In genomic region chr16:50245417-50246298, GRCh38 we compare ENCODE assay signal across 8 cellular contexts. TPM values are rescaled to one million over a fixed set of nuclear protein-coding genes. Genes with fewer than 3 reads are reported as not detected.
DNase-seq lines count a peak whose midpoint lies in the region; ATAC-seq and TF ChIP-seq lines count a peak whose summit lies in the region.

No MANE protein-coding gene starts in this region.

- intact Hi-C loops in dendritic cell treated with granulocyte-macrophage colony-stimulating factor and Interleukin-4, amounts not matched to agents 40 ng/mL and 50 ng/mL, for 4 days (cut with micrococcal nuclease) = loop anchor here (2.0 kb wide), 1 partner anchor 37 kb away; no protein-coding TSS in a partner anchor

- H3K36me3 Mint-ChIP-seq in IgD-negative memory B cell = no peaks in the 10 kb centered on the region
- peaks cover 42% of the 10 kb centered on the region for H3K36me3 Mint-ChIP-seq in dendritic cell treated with granulocyte-macrophage colony-stimulating factor and Interleukin-4, amounts not matched to agents 40 ng/mL and 50 ng/mL, for 4 days (ENCODE audit: low read depth)

- H3K4me1 Mint-ChIP-seq in IgD-negative memory B cell = peaks cover 0 to 4% (median 3%) of the 10 kb centered on the region in 3 donors
- peaks cover 83% of the 10 kb centered on the region for H3K4me1 Mint-ChIP-seq in dendritic cell treated with granulocyte-macrophage colony-stimulating factor and Interleukin-4, amounts not matched to agents 40 ng/mL and 50 ng/mL, for 4 days (ENCODE audit: low read depth)

- peak; percentile 74 for ATAC-seq in GM21526 (IDR thresholded peaks at IDR 0.05; ENCODE audit: low FRiP score, unreplicated experiment)
- ATAC-seq in lung (ENCODE audit: insufficient read depth, low FRiP score) = peak; percentile 59

- WGBS in lung, 2 donors = 1 to 3% methylated on average over 25 to 72 of the region's 74 CpGs

- peak overlapping the region; percentile 45 for H3K4me3 ChIP-seq in lung

- peaks cover 0 to 2% of the 10 kb centered on the region in 2 donors for H3K9me3 ChIP-seq in lung (ENCODE audit: control insufficient read depth in 2 of 2, insufficient read depth in 1 of 2, low read length in 1 of 2)

- H3K4me3 Mint-ChIP-seq in IgD-negative memory B cell = peak overlapping the region; percentile 63 to 91 (median 84)
- peak overlapping the region; percentile 72 for H3K4me3 Mint-ChIP-seq in dendritic cell treated with granulocyte-macrophage colony-stimulating factor and Interleukin-4, amounts not matched to agents 40 ng/mL and 50 ng/mL, for 4 days

- peaks cover 0 to 14% of the 10 kb centered on the region in 2 donors for H3K4me1 ChIP-seq in lung (ENCODE audit: control insufficient read depth in 2 of 2, insufficient read depth in 2 of 2, low read length in 2 of 2)

- no peaks in the 10 kb centered on the region for H3K9me3 Mint-ChIP-seq in IgD-negative memory B cell
- H3K9me3 Mint-ChIP-seq in dendritic cell treated with granulocyte-macrophage colony-stimulating factor and Interleukin-4, amounts not matched to agents 40 ng/mL and 50 ng/mL, for 4 days = no peaks in the 10 kb centered on the region

- peak overlapping the region in 1 of 2 donors; percentile 40 for H3K27ac ChIP-seq in lung (ENCODE audit: low read depth in 1 of 2, low read length in 1 of 2)

- H3K27me3 ChIP-seq in lung (ENCODE audit: control insufficient read depth, insufficient read depth) = no peaks in the 10 kb centered on the region

- DNase-seq in Daoy (ENCODE audit: low read depth) (peak; percentile 71), lung (ENCODE audit: low spot score) (peak; percentile 63), Ammon's horn (ENCODE audit: low spot score) (no peak)
- peak in 3 of 4 experiments; percentile 47 to 60 (median 50) for DNase-seq in activated CD4-positive, CD25-positive, alpha-beta regulatory T cell (lab: John Stamatoyannopoulos, UW)
- peak; percentile 61 for DNase-seq in stimulated activated CD8-positive, alpha-beta memory T cell treated with anti-CD3 and anti-CD28 coated beads, Interleukin-4, amount 100 ng/mL, for 24 hours (ENCODE audit: low read depth)

- H3K36me3 ChIP-seq in lung (ENCODE audit: control insufficient read depth in 2 of 2, insufficient read depth in 2 of 2, low read length in 2 of 2) = no peaks in the 10 kb centered on the region

- no peak overlapping the region for H3K27ac Mint-ChIP-seq in IgD-negative memory B cell
- peak overlapping the region; percentile 79 for H3K27ac Mint-ChIP-seq in dendritic cell treated with granulocyte-macrophage colony-stimulating factor and Interleukin-4, amounts not matched to agents 40 ng/mL and 50 ng/mL, for 4 days

- no peak for TF ChIP-seq CTCF in lung (IDR thresholded peaks at IDR 0.05; ENCODE audit: control extremely low read depth, extremely low read depth)

- no peaks in the 10 kb centered on the region for H3K27me3 Mint-ChIP-seq in IgD-negative memory B cell
- H3K27me3 Mint-ChIP-seq in dendritic cell treated with granulocyte-macrophage colony-stimulating factor and Interleukin-4, amounts not matched to agents 40 ng/mL and 50 ng/mL, for 4 days = no peaks in the 10 kb centered on the region

RNA-seq across cellular contexts. Expression of gene ADCY7, which starts 20.7 kb away (rescaled TPM):
- total RNA-seq in Daoy (2014; rRNA removed; shearing (Covaris generic)) = 7.2 and 8.7 TPM in 2 replicates
- polyA plus RNA-seq in IgD-negative memory B cell (40.6 TPM), lung (10 to 100 TPM; 20.9 to 42.6 TPM)
- total RNA-seq in lung = 100 to 1,000 TPM in 1 of 2 donors, 10 to 100 TPM in 1; 34.4 to 105 TPM
